8 cellular contexts compared by ENCODE assay signal in the genomic region with DNA sequence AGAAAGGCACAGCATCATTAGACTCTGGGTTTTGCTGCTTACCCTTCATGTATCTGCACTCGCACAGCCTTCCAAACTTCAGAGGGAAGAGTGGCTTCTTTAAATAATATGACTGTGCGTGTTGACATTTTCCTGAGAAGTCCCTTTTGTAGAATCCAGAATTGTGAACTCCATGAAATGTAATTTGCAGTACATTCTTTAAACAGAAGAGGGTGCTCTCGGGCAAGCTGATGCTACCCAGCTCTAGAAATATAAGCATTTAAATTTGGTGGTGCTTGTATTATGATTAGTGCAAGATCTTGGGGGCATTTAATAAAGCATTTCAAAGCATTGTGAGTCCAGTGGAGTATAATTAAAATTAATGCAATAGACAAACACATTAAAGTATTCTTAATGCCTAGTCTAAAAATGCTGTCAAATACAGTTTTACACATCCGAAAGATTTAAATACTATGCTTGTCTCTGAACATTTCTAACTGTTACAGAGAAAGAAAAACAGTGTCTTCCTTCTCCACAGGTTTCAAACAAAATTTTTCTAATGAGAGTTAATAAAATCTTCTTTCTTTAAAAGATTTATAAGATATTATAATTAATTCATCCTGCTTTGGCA. TPM values are rescaled to one million over a fixed set of nuclear protein-coding genes. Genes with fewer than 3 reads are reported as not detected.
A peak's percentile ranks its signal among the peaks of the same experiment; 100 is the strongest.
DNase-seq lines count a peak whose midpoint lies in the region; ATAC-seq and TF ChIP-seq lines count a peak whose summit lies in the region.

No MANE protein-coding gene starts in this region.

- no peak overlapping the region for H3K27ac ChIP-seq in coronary artery

- DNase-seq in DMS53 treated with DMSO at 0.1 percent for 48 hours (lab: John Stamatoyannopoulos, UW; ENCODE audit: unreplicated experiment) = peak; percentile 44
- DNase-seq in NCI-H82 treated with DMSO at 0.1 percent for 48 hours (lab: John Stamatoyannopoulos, UW; ENCODE audit: unreplicated experiment) = peak; percentile 39
- DNase-seq in coronary artery (ENCODE audit: low spot score) = no peak
- DNase-seq in myocyte (ENCODE audit: low read depth) = peak; percentile 56
- DNase-seq in stimulated activated CD4-positive, alpha-beta T cell treated with anti-CD3 and anti-CD28 coated beads, Interleukin-15, amount 100 ng/mL, for 24 hours = no peak
- DNase-seq in activated CD8-positive, alpha-beta memory T cell treated with anti-CD3 and anti-CD28 coated beads, Interleukin-2, amount 50 U/mL, for 48 hours = no peak

- peak; percentile 61 for TF ChIP-seq CTCF in coronary artery (IDR thresholded peaks at IDR 0.05)

- H3K4me3 ChIP-seq in coronary artery = no peak overlapping the region

- ATAC-seq in HG02885 (IDR thresholded peaks at IDR 0.05; ENCODE audit: poor library complexity, unreplicated experiment) = peak; percentile 53
- ATAC-seq in HG03039 (IDR thresholded peaks at IDR 0.05; ENCODE audit: unreplicated experiment) = no peak

RNA-seq across cellular contexts. Expression of gene GTF2A1L, which starts 17.3 kb away (rescaled TPM):
- total RNA-seq in myocyte = 0.57 and 0.80 TPM in 2 replicates
- polyA plus RNA-seq in myocyte (2012) = 0.57 TPM

Comparison
In these comparisons a context has a peak if more than half of its experiments do, and no peak if none do; other contexts are left out.
1. DNase-seq: peak in DMS53 treated with DMSO at 0.1 percent for 48 hours (single experiment), NCI-H82 treated with DMSO at 0.1 percent for 48 hours (single experiment) and myocyte (single experiment); none in coronary artery (single experiment), stimulated activated CD4-positive, alpha-beta T cell treated with anti-CD3 and anti-CD28 coated beads, Interleukin-15, amount 100 ng/mL, for 24 hours (single experiment) and activated CD8-positive, alpha-beta memory T cell treated with anti-CD3 and anti-CD28 coated beads, Interleukin-2, amount 50 U/mL, for 48 hours (single experiment).